Comparison of ENCODE assay signal across 11 cellular contexts in the genomic region with DNA sequence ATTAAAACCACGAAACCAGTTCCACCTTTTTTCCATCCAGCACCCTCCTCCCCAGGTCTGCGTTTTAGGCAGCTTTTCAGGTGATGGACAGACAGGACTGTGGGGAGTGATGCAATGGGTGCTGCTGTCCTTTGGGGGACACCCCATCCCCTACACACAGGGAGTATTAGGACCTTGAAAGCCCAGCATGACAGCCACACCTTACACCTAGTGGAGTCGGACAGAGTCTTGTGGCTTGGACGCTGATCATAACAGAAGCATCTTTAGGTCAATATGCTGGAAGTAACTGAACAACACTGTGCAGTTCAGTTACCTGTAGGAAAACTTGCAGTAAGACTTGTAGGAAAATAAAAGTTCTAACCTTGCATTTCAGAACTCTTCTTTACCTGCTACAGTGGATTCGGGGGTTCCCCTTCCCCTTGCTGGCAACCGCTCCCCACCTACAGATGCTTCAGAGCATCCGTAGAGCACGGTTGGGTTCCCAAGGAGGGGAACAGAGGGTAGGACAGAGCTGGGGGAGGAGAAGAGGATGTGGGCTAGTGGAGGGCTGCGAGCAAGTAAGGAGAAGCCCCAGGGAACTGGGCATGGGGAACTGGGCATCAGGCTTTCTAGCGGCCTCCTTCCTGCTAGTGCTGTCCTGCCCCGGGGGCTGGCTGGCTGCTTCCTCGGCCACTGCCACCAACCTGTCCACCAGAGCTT. TPM values are rescaled to one million over a fixed set of nuclear protein-coding genes. Genes with fewer than 3 reads are reported as not detected.
DNase-seq lines count a peak whose midpoint lies in the region; ATAC-seq and TF ChIP-seq lines count a peak whose summit lies in the region.
"Had no signal": no experiment of that assay in that cellular context is flagged by ENCODE, and none has a peak within 500 bp of the region (broad histone marks: within the 10 kb centered on the region; RNA-seq: fewer than 3 reads in every experiment).

No MANE protein-coding gene starts in this region.

- H3K4me1 ChIP-seq in left ventricle myocardium inferior = peaks cover 60% of the 10 kb centered on the region
- H3K4me1 ChIP-seq in tibial nerve = peaks cover 0 to 57% (median 42%) of the 10 kb centered on the region in 4 donors

- H3K9me3 ChIP-seq in left ventricle myocardium inferior (replicated peaks) (no peaks in the 10 kb centered on the region), tibial nerve (no peaks in the 10 kb centered on the region)

- H3K4me3 ChIP-seq in left ventricle myocardium inferior (no peak overlapping the region), tibial nerve (no peak overlapping the region)
- H3K4me3 ChIP-seq: skin epidermis had no signal

- no peak for TF ChIP-seq EP300 in tibial nerve (IDR thresholded peaks at IDR 0.05)

- no peak for TF ChIP-seq CTCF in left ventricle myocardium inferior (IDR thresholded peaks at IDR 0.05; ENCODE audit: borderline replicate concordance)
- no peak for TF ChIP-seq CTCF in tibial nerve (IDR thresholded peaks at IDR 0.05)
- no peak for TF ChIP-seq CTCF in osteocyte (IDR thresholded peaks at IDR 0.05)

- peaks cover 23% of the 10 kb centered on the region for H3K27me3 Mint-ChIP-seq in activated naive CD8-positive, alpha-beta T cell treated with anti-CD3 and anti-CD28 coated beads for 36 hours
- peaks cover 30% of the 10 kb centered on the region for H3K27me3 Mint-ChIP-seq in osteocyte (ENCODE audit: unreplicated experiment)

- peaks cover 2% of the 10 kb centered on the region for H3K36me3 Mint-ChIP-seq in activated naive CD8-positive, alpha-beta T cell treated with anti-CD3 and anti-CD28 coated beads for 36 hours
- H3K36me3 Mint-ChIP-seq in osteocyte (ENCODE audit: unreplicated experiment) = no peaks in the 10 kb centered on the region

- H3K27ac Mint-ChIP-seq in activated naive CD8-positive, alpha-beta T cell treated with anti-CD3 and anti-CD28 coated beads for 36 hours = peak overlapping the region; percentile 68
- no peak overlapping the region for H3K27ac Mint-ChIP-seq in osteocyte (ENCODE audit: unreplicated experiment)

- H3K9me3 Mint-ChIP-seq in activated naive CD8-positive, alpha-beta T cell treated with anti-CD3 and anti-CD28 coated beads for 36 hours = no peaks in the 10 kb centered on the region
- no peaks in the 10 kb centered on the region for H3K9me3 Mint-ChIP-seq in osteocyte (ENCODE audit: unreplicated experiment)

- WGBS in tibial nerve, 2 donors = 75 to 85% methylated on average over 12 of the region's 12 CpGs

- intact Hi-C loops in left ventricle myocardium inferior (cut with micrococcal nuclease) = no loop called here
- intact Hi-C loops in Right ventricle myocardium superior (cut with DNase I) = no loop called here

- no peaks in the 10 kb centered on the region for H3K36me3 ChIP-seq in left ventricle myocardium inferior
- H3K36me3 ChIP-seq in tibial nerve = no peaks in the 10 kb centered on the region

- H3K4me3 Mint-ChIP-seq in activated naive CD8-positive, alpha-beta T cell treated with anti-CD3 and anti-CD28 coated beads for 36 hours = no peak overlapping the region
- H3K4me3 Mint-ChIP-seq in osteocyte (ENCODE audit: unreplicated experiment) = no peak overlapping the region

- H3K27ac ChIP-seq in left ventricle myocardium inferior (replicated peaks) = peak overlapping the region; percentile 9
- peak overlapping the region in 3 of 4 donors; percentile 70 to 76 (median 74) for H3K27ac ChIP-seq in tibial nerve

- ATAC-seq in Right ventricle myocardium superior (ENCODE audit: poor library complexity) (no peak), HG02678 (IDR thresholded peaks at IDR 0.05; ENCODE audit: unreplicated experiment) (peak; percentile 42)

- no peaks in the 10 kb centered on the region for H3K27me3 ChIP-seq in left ventricle myocardium inferior (ENCODE audit: low read depth)
- no peaks in the 10 kb centered on the region for H3K27me3 ChIP-seq in tibial nerve

- no peak for TF ChIP-seq POLR2A in tibial nerve (IDR thresholded peaks at IDR 0.05)

- DNase-seq in left ventricle myocardium inferior = no peak
- no peak for DNase-seq in Right ventricle myocardium superior
- peak; percentile 41 for DNase-seq in activated naive CD8-positive, alpha-beta T cell treated with anti-CD3 and anti-CD28 coated beads for 36 hours
- DNase-seq in tibial nerve (ENCODE audit: low spot score in 2 of 2) = no peak
- no peak for DNase-seq in osteocyte (ENCODE audit: extremely low spot score, unreplicated experiment)
- no peak for DNase-seq in NCI-H748 (lab: John Stamatoyannopoulos, UW; ENCODE audit: unreplicated experiment)
- no peak for DNase-seq in NCI-H1105 (lab: John Stamatoyannopoulos, UW)
- DNase-seq: C1 segment of cervical spinal cord had no signal

- H3K4me1 Mint-ChIP-seq in activated naive CD8-positive, alpha-beta T cell treated with anti-CD3 and anti-CD28 coated beads for 36 hours = peaks cover 39% of the 10 kb centered on the region
- H3K4me1 Mint-ChIP-seq in osteocyte (ENCODE audit: unreplicated experiment) = peaks cover 8% of the 10 kb centered on the region

RNA-seq across cellular contexts. Expression of gene PLEKHG1, which starts 31.7 kb away (rescaled TPM):
- total RNA-seq in left ventricle myocardium inferior = 7.4 TPM
- total RNA-seq in Right ventricle myocardium superior = 7.3 TPM
- 1 to 10 TPM; 4.4 to 4.5 TPM for total RNA-seq in activated naive CD8-positive, alpha-beta T cell treated with anti-CD3 and anti-CD28 coated beads for 36 hours
- total RNA-seq in tibial nerve = 10 to 100 TPM; 25.6 to 50.1 (median 39.7) TPM
- total RNA-seq in osteocyte = 3.3 and 4.3 TPM in 2 replicates
- total RNA-seq: LHCN-M2 had no signal
